8 cellular contexts compared by ENCODE assay signal in the genomic region with DNA sequence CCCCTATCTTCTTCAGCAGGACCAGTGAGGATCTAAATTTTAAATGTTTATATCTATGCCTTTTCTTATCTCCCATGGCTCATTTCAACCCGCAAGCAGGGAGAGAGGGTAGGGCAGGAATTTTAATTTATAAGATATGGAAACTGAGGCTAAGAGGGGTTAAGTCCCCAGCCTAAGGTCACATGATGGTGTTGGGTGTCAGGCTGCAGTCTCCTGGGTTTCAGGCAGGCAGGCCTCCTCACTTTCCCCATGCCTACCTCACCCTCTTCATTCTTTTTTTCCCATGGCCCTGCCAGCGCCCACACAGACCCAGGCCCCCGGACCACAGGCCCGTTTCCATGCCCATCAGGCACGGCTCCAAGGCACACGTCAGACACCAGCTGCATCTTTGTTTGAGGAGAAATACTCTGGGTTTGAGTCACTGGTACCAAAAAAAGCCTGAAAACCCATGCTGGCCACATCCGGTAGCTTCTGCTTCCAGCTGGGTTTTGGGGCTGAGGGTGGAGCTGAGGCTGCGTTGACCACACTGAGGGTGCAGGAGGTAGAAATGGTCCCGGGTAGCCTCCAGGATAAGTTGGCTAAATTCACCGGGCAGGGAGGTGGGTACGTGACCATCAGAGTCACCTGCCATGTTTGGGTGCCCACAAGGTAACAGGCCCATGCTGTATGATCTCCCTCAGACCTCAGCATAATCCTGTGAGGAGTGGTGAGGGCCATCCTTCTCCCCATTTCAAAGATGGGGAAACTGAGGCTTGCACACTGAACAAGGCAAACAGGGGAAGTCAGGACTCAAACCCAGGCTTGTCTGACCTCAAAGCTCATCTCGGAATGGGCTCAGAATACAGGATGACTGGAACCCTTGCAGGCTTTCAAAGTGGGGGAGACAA. TPM values are rescaled to one million over a fixed set of nuclear protein-coding genes. Genes with fewer than 3 reads are reported as not detected.
A peak's percentile ranks its signal among the peaks of the same experiment; 100 is the strongest.
DNase-seq lines count a peak whose midpoint lies in the region; ATAC-seq and TF ChIP-seq lines count a peak whose summit lies in the region.
"Had no signal": no experiment of that assay in that cellular context is flagged by ENCODE, and none has a peak within 500 bp of the region (broad histone marks: within the 10 kb centered on the region; RNA-seq: fewer than 3 reads in every experiment).

No MANE protein-coding gene starts in this region.

- WGBS in thyroid gland, 2 donors = 77 to 82% methylated on average over 12 of the region's 12 CpGs

- peaks cover 3% of the 10 kb centered on the region for H3K27me3 ChIP-seq in thyroid gland
- H3K27me3 ChIP-seq: neutrophil had no signal

- H3K36me3 ChIP-seq in thyroid gland = no peaks in the 10 kb centered on the region
- H3K36me3 ChIP-seq: neutrophil had no signal

- TF ChIP-seq CTCF in thyroid gland (IDR thresholded peaks at IDR 0.05) = no peak

- no peaks in the 10 kb centered on the region for H3K9me3 ChIP-seq in thyroid gland
- H3K9me3 ChIP-seq: neutrophil had no signal

- DNase-seq in M059J (ENCODE audit: low read depth) (peak; percentile 94), middle frontal gyrus (ENCODE audit: extremely low spot score, low spot score) (peak; percentile 56), NCI-H82 treated with DMSO at 0.1 percent for 48 hours (lab: John Stamatoyannopoulos, UW; ENCODE audit: unreplicated experiment) (no peak), thyroid gland (no peak)
- DNase-seq in activated effector memory CD4-positive, alpha-beta T cell treated with anti-CD3 and anti-CD28 coated beads, Interleukin-2, amount 50 U/mL, for 16 hours = peak; percentile 71

- no peak overlapping the region for H3K4me3 ChIP-seq in thyroid gland (replicated peaks in 1 of 3)

- H3K4me1 ChIP-seq in thyroid gland = no peaks in the 10 kb centered on the region

- intact Hi-C loops in thyroid gland (cut with DNase I) = no loop called here

- no peak overlapping the region for H3K27ac ChIP-seq in thyroid gland
- H3K27ac ChIP-seq: neutrophil had no signal

- peak; percentile 73 for ATAC-seq in GM18505 (IDR thresholded peaks at IDR 0.05; ENCODE audit: unreplicated experiment)
- ATAC-seq in GM21786 (IDR thresholded peaks at IDR 0.05; ENCODE audit: unreplicated experiment) = peak; percentile 75

- TF ChIP-seq POLR2A in GM18505 (IDR thresholded peaks at IDR 0.05; ENCODE audit: borderline replicate concordance, extremely low read depth, insufficient read depth, insufficient read length) = no peak
- no peak for TF ChIP-seq POLR2A in thyroid gland (IDR thresholded peaks at IDR 0.05)

RNA-seq across cellular contexts. Expression of a gene that starts 7.5 kb away (rescaled TPM):
- total RNA-seq in M059J (2014; rRNA removed; shearing (Covaris generic)) = not detected in 2 replicates
- total RNA-seq in thyroid gland = 1 to 10 TPM in 1 of 4 donors, not detected in 3; 1.0 TPM

RNA-seq across cellular contexts. Expression of a gene that starts 11.4 kb away (rescaled TPM):
- total RNA-seq in M059J (2014; rRNA removed; shearing (Covaris generic)) = not detected in 2 replicates
- not detected for total RNA-seq in thyroid gland

RNA-seq across cellular contexts. Expression of a gene that starts 20.4 kb away (rescaled TPM):
- 24.5 and 34.8 TPM in 2 replicates for total RNA-seq in M059J (2014; rRNA removed; shearing (Covaris generic))
- 100 to 1,000 TPM in 3 of 4 donors, 10 to 100 TPM in 1; 99.2 to 154 (median 121) TPM for total RNA-seq in thyroid gland

RNA-seq across cellular contexts. Expression of a gene that starts 47.1 kb away (rescaled TPM):
- total RNA-seq in M059J (2014; rRNA removed; shearing (Covaris generic)) = 0.02 TPM in 2 replicates
- 1 to 10 TPM in 3 of 4 donors, under 1 TPM in 1; 0.67 to 2.6 (median 1.2) TPM for total RNA-seq in thyroid gland

Comparison
In these comparisons a context has a peak if more than half of its experiments do, and no peak if none do; other contexts are left out.
1. DNase-seq: peak in M059J (single experiment), activated effector memory CD4-positive, alpha-beta T cell treated with anti-CD3 and anti-CD28 coated beads, Interleukin-2, amount 50 U/mL, for 16 hours (single experiment) and middle frontal gyrus (single experiment); none in NCI-H82 treated with DMSO at 0.1 percent for 48 hours (single experiment) and thyroid gland (0 of 2).